1 cellular context compared by ENCODE assay signal in the genomic region with DNA sequence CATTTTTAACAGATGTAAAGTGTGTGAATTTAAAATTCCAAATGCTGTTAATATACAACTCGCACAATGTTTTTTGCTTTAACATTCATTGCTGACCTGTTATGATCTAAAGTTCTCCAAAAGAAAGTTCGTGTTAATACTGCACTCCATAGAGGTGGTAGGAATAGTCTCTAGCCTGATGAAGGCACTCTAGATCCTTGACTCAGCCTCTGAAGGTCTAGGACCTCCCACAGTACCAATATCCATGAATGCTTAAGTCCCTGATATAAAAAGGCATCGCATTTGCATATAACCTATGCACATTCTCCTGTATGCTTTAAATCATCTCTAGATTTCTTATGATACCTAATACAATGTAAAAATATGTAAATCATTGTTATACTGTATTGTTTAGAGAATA.
TF ChIP-seq lines count a peak whose summit lies in the region.

No MANE protein-coding gene starts in this region.

TF ChIP-seq in WTC11, 78 proteins besides CTCF, POLR2A, EP300 and RAD21 (continued from another document):
- TF ChIP-seq, protein P1, sequence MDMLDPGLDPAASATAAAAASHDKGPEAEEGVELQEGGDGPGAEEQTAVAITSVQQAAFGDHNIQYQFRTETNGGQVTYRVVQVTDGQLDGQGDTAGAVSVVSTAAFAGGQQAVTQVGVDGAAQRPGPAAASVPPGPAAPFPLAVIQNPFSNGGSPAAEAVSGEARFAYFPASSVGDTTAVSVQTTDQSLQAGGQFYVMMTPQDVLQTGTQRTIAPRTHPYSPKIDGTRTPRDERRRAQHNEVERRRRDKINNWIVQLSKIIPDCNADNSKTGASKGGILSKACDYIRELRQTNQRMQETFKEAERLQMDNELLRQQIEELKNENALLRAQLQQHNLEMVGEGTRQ (CRISPR knock-in tag; IDR thresholded peaks at IDR 0.05) = no peak
- TF ChIP-seq, protein P2, sequence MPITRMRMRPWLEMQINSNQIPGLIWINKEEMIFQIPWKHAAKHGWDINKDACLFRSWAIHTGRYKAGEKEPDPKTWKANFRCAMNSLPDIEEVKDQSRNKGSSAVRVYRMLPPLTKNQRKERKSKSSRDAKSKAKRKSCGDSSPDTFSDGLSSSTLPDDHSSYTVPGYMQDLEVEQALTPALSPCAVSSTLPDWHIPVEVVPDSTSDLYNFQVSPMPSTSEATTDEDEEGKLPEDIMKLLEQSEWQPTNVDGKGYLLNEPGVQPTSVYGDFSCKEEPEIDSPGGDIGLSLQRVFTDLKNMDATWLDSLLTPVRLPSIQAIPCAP (CRISPR knock-in tag; IDR thresholded peaks at IDR 0.05) = no peak
- TF ChIP-seq, protein P3, sequence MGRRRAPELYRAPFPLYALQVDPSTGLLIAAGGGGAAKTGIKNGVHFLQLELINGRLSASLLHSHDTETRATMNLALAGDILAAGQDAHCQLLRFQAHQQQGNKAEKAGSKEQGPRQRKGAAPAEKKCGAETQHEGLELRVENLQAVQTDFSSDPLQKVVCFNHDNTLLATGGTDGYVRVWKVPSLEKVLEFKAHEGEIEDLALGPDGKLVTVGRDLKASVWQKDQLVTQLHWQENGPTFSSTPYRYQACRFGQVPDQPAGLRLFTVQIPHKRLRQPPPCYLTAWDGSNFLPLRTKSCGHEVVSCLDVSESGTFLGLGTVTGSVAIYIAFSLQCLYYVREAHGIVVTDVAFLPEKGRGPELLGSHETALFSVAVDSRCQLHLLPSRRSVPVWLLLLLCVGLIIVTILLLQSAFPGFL (CRISPR knock-in tag; IDR thresholded peaks at IDR 0.05; ENCODE audit: borderline replicate concordance) = no peak
- TF ChIP-seq KAT7 (CRISPR knock-in tag; IDR thresholded peaks at IDR 0.05; ENCODE audit: borderline replicate concordance) (no peak), ZNF396 (CRISPR knock-in tag; IDR thresholded peaks at IDR 0.05; ENCODE audit: borderline replicate concordance) (no peak), ETV6 (CRISPR knock-in tag; IDR thresholded peaks at IDR 0.05) (no peak), CREB1 (CRISPR knock-in tag; IDR thresholded peaks at IDR 0.05) (no peak), RELA (CRISPR knock-in tag; IDR thresholded peaks at IDR 0.05; ENCODE audit: borderline replicate concordance) (no peak), JAZF1 (CRISPR knock-in tag; IDR thresholded peaks at IDR 0.05) (no peak), MYBL2 (CRISPR knock-in tag; IDR thresholded peaks at IDR 0.05) (no peak), MXD4 (CRISPR knock-in tag; IDR thresholded peaks at IDR 0.05; ENCODE audit: borderline replicate concordance) (no peak), SP1 (CRISPR knock-in tag; conservative IDR thresholded peaks at IDR 0.05) (no peak), ZNF138 (CRISPR knock-in tag; conservative IDR thresholded peaks at IDR 0.05) (no peak)
- TF ChIP-seq, protein P4, sequence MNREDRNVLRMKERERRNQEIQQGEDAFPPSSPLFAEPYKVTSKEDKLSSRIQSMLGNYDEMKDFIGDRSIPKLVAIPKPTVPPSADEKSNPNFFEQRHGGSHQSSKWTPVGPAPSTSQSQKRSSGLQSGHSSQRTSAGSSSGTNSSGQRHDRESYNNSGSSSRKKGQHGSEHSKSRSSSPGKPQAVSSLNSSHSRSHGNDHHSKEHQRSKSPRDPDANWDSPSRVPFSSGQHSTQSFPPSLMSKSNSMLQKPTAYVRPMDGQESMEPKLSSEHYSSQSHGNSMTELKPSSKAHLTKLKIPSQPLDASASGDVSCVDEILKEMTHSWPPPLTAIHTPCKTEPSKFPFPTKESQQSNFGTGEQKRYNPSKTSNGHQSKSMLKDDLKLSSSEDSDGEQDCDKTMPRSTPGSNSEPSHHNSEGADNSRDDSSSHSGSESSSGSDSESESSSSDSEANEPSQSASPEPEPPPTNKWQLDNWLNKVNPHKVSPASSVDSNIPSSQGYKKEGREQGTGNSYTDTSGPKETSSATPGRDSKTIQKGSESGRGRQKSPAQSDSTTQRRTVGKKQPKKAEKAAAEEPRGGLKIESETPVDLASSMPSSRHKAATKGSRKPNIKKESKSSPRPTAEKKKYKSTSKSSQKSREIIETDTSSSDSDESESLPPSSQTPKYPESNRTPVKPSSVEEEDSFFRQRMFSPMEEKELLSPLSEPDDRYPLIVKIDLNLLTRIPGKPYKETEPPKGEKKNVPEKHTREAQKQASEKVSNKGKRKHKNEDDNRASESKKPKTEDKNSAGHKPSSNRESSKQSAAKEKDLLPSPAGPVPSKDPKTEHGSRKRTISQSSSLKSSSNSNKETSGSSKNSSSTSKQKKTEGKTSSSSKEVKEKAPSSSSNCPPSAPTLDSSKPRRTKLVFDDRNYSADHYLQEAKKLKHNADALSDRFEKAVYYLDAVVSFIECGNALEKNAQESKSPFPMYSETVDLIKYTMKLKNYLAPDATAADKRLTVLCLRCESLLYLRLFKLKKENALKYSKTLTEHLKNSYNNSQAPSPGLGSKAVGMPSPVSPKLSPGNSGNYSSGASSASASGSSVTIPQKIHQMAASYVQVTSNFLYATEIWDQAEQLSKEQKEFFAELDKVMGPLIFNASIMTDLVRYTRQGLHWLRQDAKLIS (CRISPR knock-in tag; IDR thresholded peaks at IDR 0.05; ENCODE audit: borderline replicate concordance) = no peak
- TF ChIP-seq, protein P5, sequence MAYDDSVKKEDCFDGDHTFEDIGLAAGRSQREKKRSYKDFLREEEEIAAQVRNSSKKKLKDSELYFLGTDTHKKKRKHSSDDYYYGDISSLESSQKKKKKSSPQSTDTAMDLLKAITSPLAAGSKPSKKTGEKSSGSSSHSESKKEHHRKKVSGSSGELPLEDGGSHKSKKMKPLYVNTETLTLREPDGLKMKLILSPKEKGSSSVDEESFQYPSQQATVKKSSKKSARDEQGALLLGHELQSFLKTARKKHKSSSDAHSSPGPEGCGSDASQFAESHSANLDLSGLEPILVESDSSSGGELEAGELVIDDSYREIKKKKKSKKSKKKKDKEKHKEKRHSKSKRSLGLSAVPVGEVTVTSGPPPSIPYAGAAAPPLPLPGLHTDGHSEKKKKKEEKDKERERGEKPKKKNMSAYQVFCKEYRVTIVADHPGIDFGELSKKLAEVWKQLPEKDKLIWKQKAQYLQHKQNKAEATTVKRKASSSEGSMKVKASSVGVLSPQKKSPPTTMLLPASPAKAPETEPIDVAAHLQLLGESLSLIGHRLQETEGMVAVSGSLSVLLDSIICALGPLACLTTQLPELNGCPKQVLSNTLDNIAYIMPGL (CRISPR knock-in tag; IDR thresholded peaks at IDR 0.05) = no peak
- TF ChIP-seq, protein P6, sequence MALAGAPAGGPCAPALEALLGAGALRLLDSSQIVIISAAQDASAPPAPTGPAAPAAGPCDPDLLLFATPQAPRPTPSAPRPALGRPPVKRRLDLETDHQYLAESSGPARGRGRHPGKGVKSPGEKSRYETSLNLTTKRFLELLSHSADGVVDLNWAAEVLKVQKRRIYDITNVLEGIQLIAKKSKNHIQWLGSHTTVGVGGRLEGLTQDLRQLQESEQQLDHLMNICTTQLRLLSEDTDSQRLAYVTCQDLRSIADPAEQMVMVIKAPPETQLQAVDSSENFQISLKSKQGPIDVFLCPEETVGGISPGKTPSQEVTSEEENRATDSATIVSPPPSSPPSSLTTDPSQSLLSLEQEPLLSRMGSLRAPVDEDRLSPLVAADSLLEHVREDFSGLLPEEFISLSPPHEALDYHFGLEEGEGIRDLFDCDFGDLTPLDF (CRISPR knock-in tag; IDR thresholded peaks at IDR 0.05) = no peak
